ENCODE assay signal across 1 cellular context in genomic region chr11:83195649-83196048, GRCh38.
TF ChIP-seq lines count a peak whose summit lies in the region.

No MANE protein-coding gene starts in this region.

TF ChIP-seq in HEK293, 187 proteins besides CTCF, POLR2A, EP300 and RAD21 (continued from another document):
- peak; percentile 75 for TF ChIP-seq PRDM10 (tag by site-specific recombination; IDR thresholded peaks at IDR 0.05)
- TF ChIP-seq ZBTB21 (tag by site-specific recombination; IDR thresholded peaks at IDR 0.05), result no peak
- TF ChIP-seq, protein P1, sequence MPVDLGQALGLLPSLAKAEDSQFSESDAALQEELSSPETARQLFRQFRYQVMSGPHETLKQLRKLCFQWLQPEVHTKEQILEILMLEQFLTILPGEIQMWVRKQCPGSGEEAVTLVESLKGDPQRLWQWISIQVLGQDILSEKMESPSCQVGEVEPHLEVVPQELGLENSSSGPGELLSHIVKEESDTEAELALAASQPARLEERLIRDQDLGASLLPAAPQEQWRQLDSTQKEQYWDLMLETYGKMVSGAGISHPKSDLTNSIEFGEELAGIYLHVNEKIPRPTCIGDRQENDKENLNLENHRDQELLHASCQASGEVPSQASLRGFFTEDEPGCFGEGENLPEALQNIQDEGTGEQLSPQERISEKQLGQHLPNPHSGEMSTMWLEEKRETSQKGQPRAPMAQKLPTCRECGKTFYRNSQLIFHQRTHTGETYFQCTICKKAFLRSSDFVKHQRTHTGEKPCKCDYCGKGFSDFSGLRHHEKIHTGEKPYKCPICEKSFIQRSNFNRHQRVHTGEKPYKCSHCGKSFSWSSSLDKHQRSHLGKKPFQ (tag by site-specific recombination; IDR thresholded peaks at IDR 0.05), result 0 out of 2 replicates have a peak, but pooled peaks have one; percentile 25
